Comparison of ENCODE assay signal across 13 cellular contexts in genomic region chr1:19071674-19072281, GRCh38.
"Had no signal": no experiment of that assay in that cellular context is flagged by ENCODE, and none has a peak within 500 bp of the region (broad histone marks: within the 10 kb centered on the region; RNA-seq: fewer than 3 reads in every experiment).

No MANE protein-coding gene starts in this region.

- H3K4me3 Mint-ChIP-seq: brain; natural killer cell treated with Interleukin-12 subunit alpha and Interleukin-12 subunit beta and Interleukin-15 and Interleukin-18, amount 100 ng/mL, for 72 hours had no signal

- DNase-seq: activated naive CD4-positive, alpha-beta T cell treated with anti-CD3 and anti-CD28 coated beads, Interleukin-2, amount 50 U/mL, for 16 hours; amygdala; cerebellar nuclear complex; dermis blood vessel endothelial cell; glutamatergic neuron; stimulated activated CD4-positive, alpha-beta T cell treated with anti-CD3 and anti-CD28 coated beads, Interleukin-4, amount 100 ng/mL, for 4 hours; tibial artery had no signal

- H3K9me3 Mint-ChIP-seq: activated T-helper 2 cell treated with anti-CD3 and anti-CD28 coated beads, Interferon-gamma antibody, Interleukin-2, Interleukin-4, amounts not matched to agents 10 μg/mL and 5 μg/mL and 100 μg/mL, durations not matched to agents 14 hours and 24 hours and 36 hours; brain; natural killer cell treated with Interleukin-12 subunit alpha and Interleukin-12 subunit beta and Interleukin-15 and Interleukin-18, amount 100 ng/mL, for 72 hours had no signal

- H3K27me3 Mint-ChIP-seq: brain had no signal

- H3K9me3 ChIP-seq: tibial artery, vagina had no signal

- H3K27ac ChIP-seq: tibial artery, vagina had no signal

- H3K27ac Mint-ChIP-seq: activated T-helper 2 cell treated with anti-CD3 and anti-CD28 coated beads, Interferon-gamma antibody, Interleukin-2, Interleukin-4, amounts not matched to agents 10 μg/mL and 5 μg/mL and 100 μg/mL, durations not matched to agents 14 hours and 24 hours and 36 hours had no signal

- ATAC-seq: activated CD4-positive, CD25-positive, alpha-beta regulatory T cell treated with anti-CD3 and anti-CD28 coated beads, Interleukin-2, amount 50 U/mL, for 24 hours; esophagus mucosa; natural killer cell treated with Interleukin-12 subunit alpha and Interleukin-12 subunit beta and Interleukin-15 and Interleukin-18, amount 100 ng/mL, for 72 hours had no signal

- H3K4me3 ChIP-seq: tibial artery, vagina had no signal

- H3K27me3 ChIP-seq: vagina had no signal
